ENCODE assay signal across 1 cellular context in genomic region chr21:15065381-15066230, GRCh38.
TF ChIP-seq lines count a peak whose summit lies in the region.

No MANE protein-coding gene starts in this region.

TF ChIP-seq in K562, 482 proteins besides CTCF, POLR2A, EP300 and RAD21 (continued from another document):
- TF ChIP-seq ZNF277 (CRISPR knock-in tag; IDR thresholded peaks at IDR 0.05; ENCODE audit: borderline replicate concordance) (no peak), ZNF24 (IDR thresholded peaks at IDR 0.05) (no peak), ZBTB2 (IDR thresholded peaks at IDR 0.05) (no peak), GABPB2 (CRISPR knock-in tag; conservative IDR thresholded peaks at IDR 0.05) (no peak), ZBTB26 (CRISPR knock-in tag; IDR thresholded peaks at IDR 0.05) (no peak), ZNF121 (CRISPR knock-in tag; conservative IDR thresholded peaks at IDR 0.05) (no peak), KDM5B (IDR thresholded peaks at IDR 0.05; ENCODE audit: insufficient replicate concordance, low read depth, low read length) (no peak), MIER1 (IDR thresholded peaks at IDR 0.05; ENCODE audit: low read depth) (no peak), PHF8 (IDR thresholded peaks at IDR 0.05; ENCODE audit: borderline replicate concordance, low read length) (peak; percentile 44; the same call in 1 of the 2 replicates), CBX5 (IDR thresholded peaks at IDR 0.05; ENCODE audit: borderline replicate concordance, low read depth) (no peak), CBX1 (IDR thresholded peaks at IDR 0.05; ENCODE audit: low read depth) (peak; percentile 63; the same call in 1 of the 2 replicates), CTCFL (IDR thresholded peaks at IDR 0.05; ENCODE audit: borderline replicate concordance, insufficient read depth, low read depth, low read length, poor library complexity, severe bottlenecking) (no peak), RBM14 (IDR thresholded peaks at IDR 0.05; ENCODE audit: borderline replicate concordance, insufficient read depth, low read depth, low read length) (no peak), ZKSCAN1 (IDR thresholded peaks at IDR 0.05; ENCODE audit: low read depth, low read length) (peak; percentile 92), BHLHE40 (IDR thresholded peaks at IDR 0.05; ENCODE audit: low read length) (no peak), RBM34 (IDR thresholded peaks at IDR 0.05; ENCODE audit: borderline replicate concordance, insufficient read depth, low read length) (no peak), DMBX1 (CRISPR knock-in tag; IDR thresholded peaks at IDR 0.05; ENCODE audit: borderline replicate concordance) (no peak), POLR3G (IDR thresholded peaks at IDR 0.05; ENCODE audit: extremely low read depth, insufficient read length, insufficient replicate concordance) (no peak), CEBPG (CRISPR knock-in tag; IDR thresholded peaks at IDR 0.05) (no peak; the same call in 1 of the 2 replicates), CEBPG (tag; conservative IDR thresholded peaks at IDR 0.05 in 1 of 2, IDR thresholded peaks at IDR 0.05 in 1 of 2) (no peak), ZNF282 (CRISPR knock-in tag; IDR thresholded peaks at IDR 0.05) (no peak), ETV6 (IDR thresholded peaks at IDR 0.05; ENCODE audit: borderline replicate concordance in 1 of 2, low read depth in 2 of 2, low read length in 1 of 2) (no peak), ETV6 (CRISPR knock-in tag; IDR thresholded peaks at IDR 0.05; ENCODE audit: borderline replicate concordance) (no peak), ATF7 (IDR thresholded peaks at IDR 0.05) (0 out of 2 replicates have a peak, but pooled peaks have one; percentile 14), ZFP1 (CRISPR knock-in tag; IDR thresholded peaks at IDR 0.05) (no peak), KLF10 (CRISPR knock-in tag; IDR thresholded peaks at IDR 0.05) (no peak), E2F6 (IDR thresholded peaks at IDR 0.05; ENCODE audit: borderline replicate concordance in 1 of 2, extremely low read depth in 1 of 2, insufficient read depth in 1 of 2, insufficient read length in 1 of 2, low read depth in 1 of 2, low read length in 1 of 2, poor library complexity in 1 of 2, severe bottlenecking in 1 of 2) (peak in 1 of 2 experiments; percentile 6), RUNX1 (IDR thresholded peaks at IDR 0.05; ENCODE audit: low read depth) (no peak), NEUROD1 (IDR thresholded peaks at IDR 0.05; ENCODE audit: borderline replicate concordance, low read depth, low read length, partially characterized antibody) (no peak), THAP12 (CRISPR knock-in tag; IDR thresholded peaks at IDR 0.05) (no peak), RAD51 (IDR thresholded peaks at IDR 0.05; ENCODE audit: borderline replicate concordance, low read depth) (no peak), ZBTB1 (CRISPR knock-in tag; IDR thresholded peaks at IDR 0.05; ENCODE audit: borderline replicate concordance, low read depth) (no peak), VEZF1 (CRISPR knock-in tag; IDR thresholded peaks at IDR 0.05) (peak; percentile 75), CC2D1A (IDR thresholded peaks at IDR 0.05) (no peak), ZBTB17 (CRISPR knock-in tag; IDR thresholded peaks at IDR 0.05) (peak; percentile 72; the same call in 1 of the 2 replicates), POLR3A (IDR thresholded peaks at IDR 0.05; ENCODE audit: borderline replicate concordance, extremely low read depth, insufficient read depth, insufficient read length) (no peak), MEF2D (tag; conservative IDR thresholded peaks at IDR 0.05; ENCODE audit: low read depth) (no peak), ZNF740 (CRISPR knock-in tag; IDR thresholded peaks at IDR 0.05) (peak; percentile 61), ZNF740 (tag; IDR thresholded peaks at IDR 0.05) (peak in 1 of 2 experiments; percentile 74; a peak in 1 of 4 replicates), TBP (optimal IDR thresholded peaks at IDR 0.05; ENCODE audit: low read depth, low read length) (peak; percentile 53), MED1 (CRISPR knock-in tag; IDR thresholded peaks at IDR 0.05; ENCODE audit: borderline replicate concordance) (no peak), THRB (CRISPR knock-in tag; conservative IDR thresholded peaks at IDR 0.05) (no peak), SLC30A9 (CRISPR knock-in tag; IDR thresholded peaks at IDR 0.05) (no peak)
